In genomic region chr2:192194866-192195547, GRCh38 we compare ENCODE assay signal across 9 cellular contexts. TPM values are rescaled to one million over a fixed set of nuclear protein-coding genes. Genes with fewer than 3 reads are reported as not detected.
DNase-seq lines count a peak whose midpoint lies in the region; ATAC-seq, FAIRE-seq and TF ChIP-seq lines count a peak whose summit lies in the region.
"Had no signal": no experiment of that assay in that cellular context is flagged by ENCODE, and none has a peak within 500 bp of the region (broad histone marks: within the 10 kb centered on the region; RNA-seq: fewer than 3 reads in every experiment).

TSS of gene TMEFF2 (minus strand) at chr2:192194933. CDS start at chr2:192194524, 409 bp downstream.

- peak within 1 kb of the TSS; percentile 74 for H3K4me3 Mint-ChIP-seq in activated naive CD4-positive, alpha-beta T cell treated with anti-CD3 and anti-CD28 coated beads for 36 hours
- peak within 1 kb of the TSS; percentile 83 to 87 (median 84) for H3K4me3 Mint-ChIP-seq in nephron

- peaks cover 45% of the 10 kb centered on the region for H3K27me3 ChIP-seq in thyroid gland

- peak within 1 kb of the TSS in 2 of 3 donors; percentile 1 to 20 for H3K4me3 ChIP-seq in thyroid gland (replicated peaks in 1 of 3)

- intact Hi-C loops in activated naive CD4-positive, alpha-beta T cell treated with anti-CD3 and anti-CD28 coated beads for 36 hours (cut with micrococcal nuclease): no loop called here
- intact Hi-C loops in thyroid gland (cut with DNase I): no loop called here

- H3K4me1 Mint-ChIP-seq in activated naive CD4-positive, alpha-beta T cell treated with anti-CD3 and anti-CD28 coated beads for 36 hours (ENCODE audit: low read depth): peaks cover 26% of the 10 kb centered on the region
- H3K4me1 Mint-ChIP-seq in nephron: peaks cover 29% of the 10 kb centered on the region

- H3K9me3 Mint-ChIP-seq in activated naive CD4-positive, alpha-beta T cell treated with anti-CD3 and anti-CD28 coated beads for 36 hours: no peaks in the 10 kb centered on the region
- no peaks in the 10 kb centered on the region for H3K9me3 Mint-ChIP-seq in nephron

- ATAC-seq in GM19035 (IDR thresholded peaks at IDR 0.05; ENCODE audit: unreplicated experiment) (peak; percentile 58), HG03378 (IDR thresholded peaks at IDR 0.05; ENCODE audit: unreplicated experiment) (peak; percentile 57)

- WGBS in thyroid gland, 2 donors: 3 to 5% methylated on average over 30 to 62 of the region's 64 CpGs

- no peaks in the 10 kb centered on the region for H3K36me3 ChIP-seq in thyroid gland

- no peak for TF ChIP-seq POLR2A in thyroid gland (IDR thresholded peaks at IDR 0.05)

- H3K9me3 ChIP-seq in thyroid gland: no peaks in the 10 kb centered on the region
- H3K9me3 ChIP-seq: Caco-2 had no signal

- no peak for FAIRE-seq in frontal cortex (lab: Jason Lieb, UNC)

- no peak within 1 kb of the TSS for H3K27ac Mint-ChIP-seq in activated naive CD4-positive, alpha-beta T cell treated with anti-CD3 and anti-CD28 coated beads for 36 hours
- H3K27ac Mint-ChIP-seq in nephron: peak within 1 kb of the TSS in 2 of 3 experiments; percentile 42 to 44

- CTCF ChIA-PET in activated naive CD4-positive, alpha-beta T cell treated with anti-CD3 and anti-CD28 coated beads for 36 hours (lab: Charles Lee): interaction anchor here (0.7 to 3.6 kb wide), 2 partner anchors 33 to 379 kb away, joined by 3 to 14 read pairs; no protein-coding TSS in a partner anchor

- H3K36me3 Mint-ChIP-seq in activated naive CD4-positive, alpha-beta T cell treated with anti-CD3 and anti-CD28 coated beads for 36 hours (ENCODE audit: low read depth): no peaks in the 10 kb centered on the region
- H3K36me3 Mint-ChIP-seq in nephron (ENCODE audit: low read depth): no peaks in the 10 kb centered on the region

- peak; percentile 36 for DNase-seq in 8988T
- peak; percentile 24 for DNase-seq in NCI-H774 (lab: John Stamatoyannopoulos, UW)
- DNase-seq in activated naive CD4-positive, alpha-beta T cell treated with anti-CD3 and anti-CD28 coated beads for 36 hours: peak; percentile 73
- DNase-seq in frontal cortex (ENCODE audit: low spot score in 2 of 2): peak; percentile 89 to 92
- peak; percentile 14 to 34 for DNase-seq in thyroid gland

- peak in 2 of 3 experiments; percentile 25 to 52 for TF ChIP-seq CTCF in nephron (IDR thresholded peaks at IDR 0.05; ENCODE audit: unreplicated experiment in 3 of 3)
- no peak for TF ChIP-seq CTCF in thyroid gland (IDR thresholded peaks at IDR 0.05)

- no peak within 1 kb of the TSS for H3K27ac ChIP-seq in thyroid gland

- H3K27me3 Mint-ChIP-seq in activated naive CD4-positive, alpha-beta T cell treated with anti-CD3 and anti-CD28 coated beads for 36 hours (ENCODE audit: low read depth): peaks cover 53% of the 10 kb centered on the region
- peaks cover 81% of the 10 kb centered on the region for H3K27me3 Mint-ChIP-seq in nephron (ENCODE audit: low read depth)

- H3K4me1 ChIP-seq in thyroid gland: peaks cover 18 to 29% of the 10 kb centered on the region in 2 donors
- H3K4me1 ChIP-seq: Caco-2 had no signal

RNA-seq across cellular contexts. Expression of gene TMEFF2, which starts in this region (rescaled TPM):
- total RNA-seq in activated naive CD4-positive, alpha-beta T cell treated with anti-CD3 and anti-CD28 coated beads for 36 hours: not detected
- total RNA-seq in frontal cortex (37.5 TPM), thyroid gland (under 1 TPM in 1 of 4 donors, not detected in 3; 0.11 TPM)
- total RNA-seq: Caco-2 had no signal

Comparison
In these comparisons a context has a peak if more than half of its experiments do, and no peak if none do; other contexts are left out.
1. RNA of gene TMEFF2 (total RNA-seq): 37.5 TPM in frontal cortex (single experiment); 0.11 TPM in thyroid gland and not detected in activated naive CD4-positive, alpha-beta T cell treated with anti-CD3 and anti-CD28 coated beads for 36 hours; every median in the first group is over 10 times any median in the second.
2. Peak in DNase-seq in activated naive CD4-positive, alpha-beta T cell treated with anti-CD3 and anti-CD28 coated beads for 36 hours; RNA of the gene not detected or under 1 TPM.
3. Peak in DNase-seq and H3K4me3 ChIP-seq in thyroid gland; RNA of the gene not detected or under 1 TPM.
4. DNase-seq: peak in every context shown above with its lines; median percentile 90 in frontal cortex; 73 in activated naive CD4-positive, alpha-beta T cell treated with anti-CD3 and anti-CD28 coated beads for 36 hours; 36 in 8988T; 24 in NCI-H774; 24 in thyroid gland.
5. CTCF ChIP-seq: peak in nephron (2 of 3); none in thyroid gland (0 of 6).